In genomic region chr14:31461545-31461944, GRCh38 we compare ENCODE assay signal across 26 cellular contexts. TPM values are rescaled to one million over a fixed set of nuclear protein-coding genes. Genes with fewer than 3 reads are reported as not detected.
A peak's percentile ranks its signal among the peaks of the same experiment; 100 is the strongest.
DNase-seq lines count a peak whose midpoint lies in the region; ATAC-seq, FAIRE-seq and TF ChIP-seq lines count a peak whose summit lies in the region.
"Had no signal": no experiment of that assay in that cellular context is flagged by ENCODE, and none has a peak within 500 bp of the region (broad histone marks: within the 10 kb centered on the region; RNA-seq: fewer than 3 reads in every experiment).

No MANE protein-coding gene starts in this region.

- in situ Hi-C loops in GM12878 (cut with MboI), result no loop called here

- no peak for TF ChIP-seq EP300 in GM12878 (IDR thresholded peaks at IDR 0.05; ENCODE audit: borderline replicate concordance in 1 of 2, control insufficient read depth in 1 of 2, low read depth in 2 of 2, low read length in 2 of 2)

- H4K20me1 ChIP-seq in GM12878 (ENCODE audit: control insufficient read depth, insufficient read depth) (no peaks in the 10 kb centered on the region), neural progenitor cell (ENCODE audit: low read depth) (no peaks in the 10 kb centered on the region)

- H3K79me2 ChIP-seq in GM12878 (ENCODE audit: control insufficient read depth, insufficient read depth, low read length) (peaks cover 6% of the 10 kb centered on the region), neural progenitor cell (ENCODE audit: low read depth) (no peaks in the 10 kb centered on the region)

- H3K9ac ChIP-seq in GM12878 (ENCODE audit: control insufficient read depth, insufficient read depth, low read length) (no peak overlapping the region), neural progenitor cell (no peak overlapping the region)

- no peaks in the 10 kb centered on the region for H3K36me3 Mint-ChIP-seq in stimulated activated naive CD8-positive, alpha-beta T cell treated with anti-CD3 and anti-CD28 coated beads, Interleukin-15, Interleukin-2, amounts not matched to agents 100 ng/mL and 50 ng/mL, for 24 hours (ENCODE audit: low read depth)
- H3K36me3 Mint-ChIP-seq in neural progenitor cell, result no peaks in the 10 kb centered on the region

- H3K4me3 Mint-ChIP-seq in stimulated activated naive CD8-positive, alpha-beta T cell treated with anti-CD3 and anti-CD28 coated beads, Interleukin-15, Interleukin-2, amounts not matched to agents 100 ng/mL and 50 ng/mL, for 24 hours, result no peak overlapping the region
- no peak overlapping the region for H3K4me3 Mint-ChIP-seq in neural progenitor cell
- H3K4me3 Mint-ChIP-seq: CD8-positive, alpha-beta T cell had no signal

- POLR2A ChIA-PET in GM12878 (lab: Charles Lee), result no interaction called here

- intact Hi-C loops in GM12878 (cut with micrococcal nuclease; ENCODE audit: unreplicated experiment), result no loop called here

- DNase-seq in stimulated activated naive CD8-positive, alpha-beta T cell treated with anti-CD3 and anti-CD28 coated beads, Interleukin-15, Interleukin-2, amounts not matched to agents 100 U/mL and 50 U/mL, for 24 hours, result no peak
- DNase-seq in GM12878 (ENCODE audit: low read depth, low spot score) (no peak), neural progenitor cell (ENCODE audit: low spot score) (no peak), NOMO-1 treated with dmso at 0.1 percent for 144 hours (lab: John Stamatoyannopoulos, UW; ENCODE audit: unreplicated experiment) (no peak), DMS53 (lab: John Stamatoyannopoulos, UW) (no peak)
- DNase-seq: Calu3; CD8-positive, alpha-beta T cell; EL; IMR-90; NCI-H1436; NCI-H2029; NCI-H2171 treated with DMSO at 0.1 percent for 48 hours; NCI-H446 treated with DMSO at 0.1 percent for 48 hours; PC-3; RPMI8226; SIG-M5 had no signal

- H2AFZ ChIP-seq in GM12878 (ENCODE audit: control insufficient read depth, low read depth, low read length), result peak overlapping the region; percentile 29; the same call in 1 of the 2 replicates
- H2AFZ ChIP-seq in neural progenitor cell (replicated peaks), result peak overlapping the region; percentile 55

- no peak for TF ChIP-seq RAD21 in GM12878 (IDR thresholded peaks at IDR 0.05; ENCODE audit: insufficient read depth, low read depth, low read length)

- SMC1A ChIA-PET in GM12878 (lab: Charles Lee; ENCODE audit: uncharacterized antibody, unreplicated experiment), result interaction anchor here (1.1 kb wide), 1 partner anchor 24 kb away, joined by 3 read pairs; no protein-coding TSS in a partner anchor

- H3K4me2 ChIP-seq in GM12878 (ENCODE audit: control insufficient read depth, insufficient read depth) (no peak overlapping the region), neural progenitor cell (no peak overlapping the region)

- H3K9me3 Mint-ChIP-seq in stimulated activated naive CD8-positive, alpha-beta T cell treated with anti-CD3 and anti-CD28 coated beads, Interleukin-15, Interleukin-2, amounts not matched to agents 100 ng/mL and 50 ng/mL, for 24 hours, result no peaks in the 10 kb centered on the region
- no peaks in the 10 kb centered on the region for H3K9me3 Mint-ChIP-seq in neural progenitor cell
- H3K9me3 Mint-ChIP-seq: CD8-positive, alpha-beta T cell had no signal

- H3K27ac ChIP-seq in GM12878 (ENCODE audit: control insufficient read depth, insufficient read depth), result no peak overlapping the region
- no peak overlapping the region for H3K27ac ChIP-seq in neural progenitor cell

- H3K36me3 ChIP-seq in GM12878 (ENCODE audit: control insufficient read depth in 2 of 2, insufficient read depth in 2 of 2, low read length in 1 of 2) (no peaks in the 10 kb centered on the region), neural progenitor cell (no peaks in the 10 kb centered on the region)

- H3K9me3 ChIP-seq in GM12878 (replicated peaks; ENCODE audit: control insufficient read depth, insufficient read depth, low read length) (no peaks in the 10 kb centered on the region), neural progenitor cell (ENCODE audit: low read depth) (no peaks in the 10 kb centered on the region)

- H3K4me1 Mint-ChIP-seq in stimulated activated naive CD8-positive, alpha-beta T cell treated with anti-CD3 and anti-CD28 coated beads, Interleukin-15, Interleukin-2, amounts not matched to agents 100 ng/mL and 50 ng/mL, for 24 hours (ENCODE audit: low read depth), result peaks cover 17% of the 10 kb centered on the region
- H3K4me1 Mint-ChIP-seq in neural progenitor cell, result peaks cover 19% of the 10 kb centered on the region

- H3K27ac Mint-ChIP-seq in stimulated activated naive CD8-positive, alpha-beta T cell treated with anti-CD3 and anti-CD28 coated beads, Interleukin-15, Interleukin-2, amounts not matched to agents 100 ng/mL and 50 ng/mL, for 24 hours, result peak overlapping the region; percentile 4
- no peak overlapping the region for H3K27ac Mint-ChIP-seq in neural progenitor cell
- H3K27ac Mint-ChIP-seq: CD8-positive, alpha-beta T cell had no signal

- no peak overlapping the region for H3K4me3 ChIP-seq in GM12878
- no peak overlapping the region for H3K4me3 ChIP-seq in neural progenitor cell

- H3K27me3 ChIP-seq in GM12878 (replicated peaks in 1 of 2; ENCODE audit: control insufficient read depth in 2 of 2, insufficient read depth in 2 of 2, low read length in 1 of 2) (no peaks in the 10 kb centered on the region), neural progenitor cell (no peaks in the 10 kb centered on the region)

- no peak for ATAC-seq in stimulated activated naive CD8-positive, alpha-beta T cell treated with anti-CD3 and anti-CD28 coated beads, Interleukin-15, Interleukin-2, amounts not matched to agents 100 U/mL and 50 U/mL, for 24 hours
- ATAC-seq in GM12878, result no peak
- ATAC-seq in GM19467 (IDR thresholded peaks at IDR 0.05; ENCODE audit: unreplicated experiment), result no peak
- no peak for ATAC-seq in HG03565 (IDR thresholded peaks at IDR 0.05; ENCODE audit: unreplicated experiment)
- ATAC-seq: CD8-positive, alpha-beta T cell; PC-3; SK-N-SH treated with all-trans-retinoic acid at 6 μM for 48 hours had no signal

- H3K27me3 Mint-ChIP-seq in stimulated activated naive CD8-positive, alpha-beta T cell treated with anti-CD3 and anti-CD28 coated beads, Interleukin-15, Interleukin-2, amounts not matched to agents 100 ng/mL and 50 ng/mL, for 24 hours, result peaks cover 5% of the 10 kb centered on the region
- H3K27me3 Mint-ChIP-seq in neural progenitor cell (ENCODE audit: insufficient read depth, low read depth), result no peaks in the 10 kb centered on the region

- peaks cover 6% of the 10 kb centered on the region for H3F3A ChIP-seq in neural progenitor cell (ENCODE audit: low read depth)

- TF ChIP-seq POLR2A in GM12878 (IDR thresholded peaks at IDR 0.05; ENCODE audit: low read depth, low read length), result no peak

- no TSS peak for BruUV-seq in GM12878 (replicated peaks; lab: Mats Ljungman, UMichigan)

- FAIRE-seq in GM12878 (lab: Jason Lieb, UNC), result no peak
- FAIRE-seq: GM12891, H54 had no signal

- RAD21 ChIA-PET in GM12878 (lab: Charles Lee; ENCODE audit: unreplicated experiment), result no interaction called here

- TF ChIP-seq CTCF in GM12878 (IDR thresholded peaks at IDR 0.05 in 2 of 3, conservative IDR thresholded peaks at IDR 0.05 in 1 of 3; ENCODE audit: control insufficient read depth in 2 of 3, extremely low read depth in 1 of 3, insufficient read depth in 1 of 3, low read depth in 3 of 3, low read length in 3 of 3) (no peak), neural progenitor cell (IDR thresholded peaks at IDR 0.05) (no peak)

- H3K4me1 ChIP-seq in GM12878 (ENCODE audit: control insufficient read depth, insufficient read depth, low read length) (no peaks in the 10 kb centered on the region; the same call in 1 of the 2 replicates), neural progenitor cell (peaks cover 13% of the 10 kb centered on the region)

- WGBS in GM12878 (ENCODE audit: insufficient coverage, insufficient replicate concordance, low lambda C conversion rate, missing lambda C conversion rate), result 63% methylated on average over 3 of the region's 3 CpGs

- CTCF ChIA-PET in GM12878 (lab: Yijun Ruan, JAX), result interaction anchor here (1.1 to 1.2 kb wide), 2 partner anchors 783 to 793 kb away, joined by 3 to 4 read pairs; no protein-coding TSS in a partner anchor

RNA-seq across cellular contexts. Expression of gene DTD2, which starts 4.2 kb away (rescaled TPM):
- 24.6 and 25.6 TPM in 2 replicates for total RNA-seq in GM12878 (2013; cell fraction: nucleolus; rRNA removed)
- total RNA-seq in GM12878 (2014; rRNA removed), result 32.8 and 35.9 TPM in 2 replicates
- 20.2 and 20.8 TPM in 2 replicates for total RNA-seq in GM12878 (2014; rRNA removed; fragmentation: Illumina TruSeq; extraction: Trizol)
- total RNA-seq in GM12878 (2021), result 22.2 and 22.7 TPM in 2 replicates
- 4.9 TPM for polyA plus RNA-seq in GM12878 (2011; ENCODE audit: low read depth)
- polyA plus RNA-seq in GM12878 (2011; rRNA removed), result 15.7 and 23.3 TPM in 2 replicates
- 14.6 and 15.1 TPM in 2 replicates for polyA plus RNA-seq in GM12878 (2011; cell fraction: cytosol; rRNA removed)
- 3.1 and 5.3 TPM in 2 replicates for polyA plus RNA-seq in GM12878 (2011; cell fraction: nucleus; rRNA removed)
- 9.0 and 9.2 TPM in 2 replicates for polyA plus RNA-seq in GM12878 (2012)
- polyA plus RNA-seq in GM12878 (2014; fragmentation: Illumina TruSeq; extraction: Trizol), result 16.2 and 18.5 TPM in 2 replicates
- 1 to 10 TPM; 4.5 to 5.4 TPM for polyA plus RNA-seq in GM12878 (2014; fragmentation: Nextera tagmentation; extraction: Ambion mirVana)
- polyA plus RNA-seq in GM12878 (2014; rRNA removed), result 23.3 and 26.0 TPM in 2 replicates
- polyA plus RNA-seq in GM12878 (2016; fragmentation: Nextera tagmentation; extraction: Ambion mirVana), result 10 to 100 TPM; 12.3 to 12.4 TPM
- 11.0 and 15.7 TPM in 2 replicates for polyA minus RNA-seq in GM12878 (2011; rRNA and poly(A)+ RNA removed)
- 7.8 and 13.9 TPM in 2 replicates for polyA minus RNA-seq in GM12878 (2011; cell fraction: cytosol; rRNA and poly(A)+ RNA removed)
- polyA minus RNA-seq in GM12878 (2011; cell fraction: nucleus; rRNA and poly(A)+ RNA removed), result 8.3 and 13.9 TPM in 2 replicates
- total RNA-seq in neural progenitor cell (ENCODE audit: low replicate concordance), result 8.6 and 11.9 TPM in 2 replicates

RNA-seq across cellular contexts. Expression of gene GPR33, which starts 26.3 kb away (rescaled TPM):
- not detected in 2 replicates for total RNA-seq in GM12878 (2013; cell fraction: nucleolus; rRNA removed)
- not detected in 2 replicates for total RNA-seq in GM12878 (2014; rRNA removed)
- not detected in 2 replicates for total RNA-seq in GM12878 (2014; rRNA removed; fragmentation: Illumina TruSeq; extraction: Trizol)
- not detected in 2 replicates for total RNA-seq in GM12878 (2021)
- not detected for polyA plus RNA-seq in GM12878 (2011; ENCODE audit: low read depth)
- polyA plus RNA-seq in GM12878 (2011; rRNA removed), result not detected in 2 replicates
- polyA plus RNA-seq in GM12878 (2011; cell fraction: cytosol; rRNA removed), result not detected in 2 replicates
- not detected in 2 replicates for polyA plus RNA-seq in GM12878 (2011; cell fraction: nucleus; rRNA removed)
- polyA plus RNA-seq in GM12878 (2012), result not detected in 2 replicates
- polyA plus RNA-seq in GM12878 (2014; fragmentation: Illumina TruSeq; extraction: Trizol), result not detected in 2 replicates
- not detected for polyA plus RNA-seq in GM12878 (2014; fragmentation: Nextera tagmentation; extraction: Ambion mirVana)
- not detected in 2 replicates for polyA plus RNA-seq in GM12878 (2014; rRNA removed)
- polyA plus RNA-seq in GM12878 (2016; fragmentation: Nextera tagmentation; extraction: Ambion mirVana), result not detected
- polyA minus RNA-seq in GM12878 (2011; rRNA and poly(A)+ RNA removed), result not detected in 2 replicates
- not detected in 2 replicates for polyA minus RNA-seq in GM12878 (2011; cell fraction: cytosol; rRNA and poly(A)+ RNA removed)
- not detected in 2 replicates for polyA minus RNA-seq in GM12878 (2011; cell fraction: nucleus; rRNA and poly(A)+ RNA removed)
- total RNA-seq in neural progenitor cell (ENCODE audit: low replicate concordance), result not detected in 2 replicates
- total RNA-seq: A172; Calu3; CD8-positive, alpha-beta T cell; HT-29; IMR-90; MCF 10A; PC-3 had no signal
- polyA plus RNA-seq: BJ, IMR-90 had no signal

RNA-seq across cellular contexts. Expression of gene HEATR5A, which starts 41.2 kb away (rescaled TPM):
- total RNA-seq in GM12878 (2013; cell fraction: nucleolus; rRNA removed), result 24.3 and 36.7 TPM in 2 replicates
- total RNA-seq in GM12878 (2014; rRNA removed), result 9.3 and 11.5 TPM in 2 replicates
- 9.7 and 10.1 TPM in 2 replicates for total RNA-seq in GM12878 (2014; rRNA removed; fragmentation: Illumina TruSeq; extraction: Trizol)
- 11.6 and 13.4 TPM in 2 replicates for total RNA-seq in GM12878 (2021)
- 4.7 TPM for polyA plus RNA-seq in GM12878 (2011; ENCODE audit: low read depth)
- 14.2 and 19.6 TPM in 2 replicates for polyA plus RNA-seq in GM12878 (2011; rRNA removed)
- polyA plus RNA-seq in GM12878 (2011; cell fraction: cytosol; rRNA removed), result 6.5 and 6.7 TPM in 2 replicates
- 5.0 and 6.2 TPM in 2 replicates for polyA plus RNA-seq in GM12878 (2011; cell fraction: nucleus; rRNA removed)
- 4.2 and 6.6 TPM in 2 replicates for polyA plus RNA-seq in GM12878 (2012)
- polyA plus RNA-seq in GM12878 (2014; fragmentation: Illumina TruSeq; extraction: Trizol), result 6.6 and 8.8 TPM in 2 replicates
- 10 to 100 TPM; 25.4 to 37.1 TPM for polyA plus RNA-seq in GM12878 (2014; fragmentation: Nextera tagmentation; extraction: Ambion mirVana)
- 4.7 and 5.1 TPM in 2 replicates for polyA plus RNA-seq in GM12878 (2014; rRNA removed)
- polyA plus RNA-seq in GM12878 (2016; fragmentation: Nextera tagmentation; extraction: Ambion mirVana), result 10 to 100 TPM; 19.2 to 20.9 TPM
- 18.8 and 22.4 TPM in 2 replicates for polyA minus RNA-seq in GM12878 (2011; rRNA and poly(A)+ RNA removed)
- 5.7 and 5.9 TPM in 2 replicates for polyA minus RNA-seq in GM12878 (2011; cell fraction: cytosol; rRNA and poly(A)+ RNA removed)
- polyA minus RNA-seq in GM12878 (2011; cell fraction: nucleus; rRNA and poly(A)+ RNA removed), result 6.8 and 16.1 TPM in 2 replicates
- total RNA-seq in neural progenitor cell (ENCODE audit: low replicate concordance), result 12.9 and 34.7 TPM in 2 replicates
